ENCODE assay signal across 8 cellular contexts in the genomic region with DNA sequence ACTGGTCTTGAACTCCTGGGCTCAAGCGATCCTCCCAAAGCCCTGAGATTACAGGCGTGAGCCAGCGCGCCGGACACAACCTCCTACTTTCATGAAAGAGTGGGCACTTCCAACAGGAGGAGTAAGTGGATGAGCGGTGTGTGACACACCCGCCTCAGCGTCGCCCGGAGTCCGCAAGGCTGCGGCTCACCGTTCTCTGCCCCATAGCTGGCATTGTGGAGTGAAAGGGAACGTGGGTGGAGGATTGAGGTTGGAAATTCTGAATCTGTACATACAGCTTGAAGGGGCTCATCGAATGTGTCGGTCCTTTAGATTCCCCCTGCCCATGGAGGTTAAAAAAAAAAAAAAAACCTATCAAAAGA. TPM values are rescaled to one million over a fixed set of nuclear protein-coding genes. Genes with fewer than 3 reads are reported as not detected.
A peak's percentile ranks its signal among the peaks of the same experiment; 100 is the strongest.
DNase-seq lines count a peak whose midpoint lies in the region; ATAC-seq and TF ChIP-seq lines count a peak whose summit lies in the region.

No MANE protein-coding gene starts in this region.

- H3K9ac ChIP-seq in duodenal mucosa (ENCODE audit: low read depth in 1 of 2, low read length in 2 of 2) (peak overlapping the region; percentile 68 to 86), mucosa of rectum (ENCODE audit: low read depth in 1 of 2, low read length in 2 of 2) (peak overlapping the region; percentile 74 to 79)

- POLR2A ChIA-PET in activated B cell treated with CpG ODN at 0.5 μM for 24 hours (lab: Charles Lee) = interaction anchor here (0.6 to 1.4 kb wide), 11 partner anchors 14 to 205 kb away, joined by 3 to 17 read pairs (median 4); no protein-coding TSS in a partner anchor

- ATAC-seq in HG03342 (IDR thresholded peaks at IDR 0.05; ENCODE audit: unreplicated experiment) (peak; percentile 3), activated B cell treated with CpG ODN at 0.5 μM for 24 hours (ENCODE audit: low read depth) (peak; percentile 36)
- ATAC-seq in stimulated activated memory B cell treated with anti-CD40 and anti-IgM and Interleukin-4, amounts not matched to agents 10 μg/mL and 1 μg/mL and 100 μg/mL, for 72 hours = peak; percentile 63

- H3K36me3 ChIP-seq in duodenal mucosa (ENCODE audit: control insufficient read depth in 1 of 2, insufficient read depth in 2 of 2, low read length in 2 of 2) (no peaks in the 10 kb centered on the region), mucosa of rectum (ENCODE audit: control insufficient read depth in 2 of 2, insufficient read depth in 2 of 2, low read length in 2 of 2) (no peaks in the 10 kb centered on the region)

- H3K27ac ChIP-seq in duodenal mucosa (ENCODE audit: low read depth, low read length) (peak overlapping the region; percentile 61), mucosa of rectum (ENCODE audit: low read depth in 2 of 2, low read length in 2 of 2) (peak overlapping the region; percentile 82 to 84)

- H3K36me3 Mint-ChIP-seq in activated B cell treated with CpG ODN at 0.5 μM for 24 hours (ENCODE audit: low read depth) = no peaks in the 10 kb centered on the region
- peaks cover 4% of the 10 kb centered on the region for H3K36me3 Mint-ChIP-seq in stimulated activated memory B cell treated with anti-CD40 and anti-IgM and Interleukin-4, amounts not matched to agents 10 μg/mL and 1 μg/mL and 100 μg/mL, for 72 hours

- CTCF ChIA-PET in activated B cell treated with CpG ODN at 0.5 μM for 24 hours (lab: Charles Lee) = interaction anchor here (0.8 to 1.7 kb wide), 4 partner anchors 13 to 97 kb away, joined by 3 to 11 read pairs (median 5); no protein-coding TSS in a partner anchor

- peak overlapping the region; percentile 82 for H3K4me3 ChIP-seq in duodenal mucosa (ENCODE audit: low read depth in 1 of 2, low read length in 2 of 2)
- peak overlapping the region; percentile 79 to 85 for H3K4me3 ChIP-seq in mucosa of rectum (ENCODE audit: low read length in 2 of 2)

- H3K9me3 ChIP-seq in duodenal mucosa (ENCODE audit: control insufficient read depth in 1 of 2, low read length in 2 of 2) = no peaks in the 10 kb centered on the region
- H3K9me3 ChIP-seq in mucosa of rectum (ENCODE audit: control insufficient read depth in 2 of 2, low read length in 2 of 2) = no peaks in the 10 kb centered on the region

- peak overlapping the region; percentile 91 for H3K4me3 Mint-ChIP-seq in activated B cell treated with CpG ODN at 0.5 μM for 24 hours
- peak overlapping the region; percentile 93 for H3K4me3 Mint-ChIP-seq in stimulated activated memory B cell treated with anti-CD40 and anti-IgM and Interleukin-4, amounts not matched to agents 10 μg/mL and 1 μg/mL and 100 μg/mL, for 72 hours

- peak overlapping the region; percentile 82 for H3K27ac Mint-ChIP-seq in activated B cell treated with CpG ODN at 0.5 μM for 24 hours
- H3K27ac Mint-ChIP-seq in stimulated activated memory B cell treated with anti-CD40 and anti-IgM and Interleukin-4, amounts not matched to agents 10 μg/mL and 1 μg/mL and 100 μg/mL, for 72 hours = peak overlapping the region; percentile 89

- H3K27me3 ChIP-seq in duodenal mucosa (ENCODE audit: control insufficient read depth in 1 of 2, insufficient read depth in 2 of 2, low read length in 2 of 2) (no peaks in the 10 kb centered on the region), mucosa of rectum (ENCODE audit: control insufficient read depth in 2 of 2, insufficient read depth in 2 of 2, low read length in 2 of 2) (no peaks in the 10 kb centered on the region)

- H3K9me3 Mint-ChIP-seq in activated B cell treated with CpG ODN at 0.5 μM for 24 hours = no peaks in the 10 kb centered on the region
- H3K9me3 Mint-ChIP-seq in stimulated activated memory B cell treated with anti-CD40 and anti-IgM and Interleukin-4, amounts not matched to agents 10 μg/mL and 1 μg/mL and 100 μg/mL, for 72 hours = no peaks in the 10 kb centered on the region

- DNase-seq in activated gamma-delta T cell treated with anti-CD3 and anti-CD28 coated beads, Interleukin-2, amount 50 U/mL, for 16 hours (ENCODE audit: low read depth) = peak; percentile 25
- DNase-seq in activated gamma-delta T cell (lab: John Stamatoyannopoulos, UW) (no peak), activated B cell treated with CpG ODN at 0.5 μM for 24 hours (no peak), SK-N-DZ (ENCODE audit: low spot score) (no peak)

- H3K4me1 ChIP-seq in duodenal mucosa (ENCODE audit: control insufficient read depth in 1 of 2, insufficient read depth in 2 of 2, low read length in 2 of 2) (peaks cover 40 to 41% of the 10 kb centered on the region in 2 donors), mucosa of rectum (ENCODE audit: control insufficient read depth in 2 of 2, insufficient read depth in 2 of 2, low read length in 2 of 2) (peaks cover 25 to 30% of the 10 kb centered on the region in 2 donors)

- peaks cover 12% of the 10 kb centered on the region for H3K4me1 Mint-ChIP-seq in activated B cell treated with CpG ODN at 0.5 μM for 24 hours
- H3K4me1 Mint-ChIP-seq in stimulated activated memory B cell treated with anti-CD40 and anti-IgM and Interleukin-4, amounts not matched to agents 10 μg/mL and 1 μg/mL and 100 μg/mL, for 72 hours = peaks cover 27% of the 10 kb centered on the region

- intact Hi-C loops in activated B cell treated with CpG ODN at 0.5 μM for 24 hours (cut with micrococcal nuclease) = loop anchor here (1.0 to 10.0 kb wide), 5 partner anchors 13 to 257 kb away; no protein-coding TSS in a partner anchor

- H3K27me3 Mint-ChIP-seq in activated B cell treated with CpG ODN at 0.5 μM for 24 hours = peaks cover 2% of the 10 kb centered on the region
- H3K27me3 Mint-ChIP-seq in stimulated activated memory B cell treated with anti-CD40 and anti-IgM and Interleukin-4, amounts not matched to agents 10 μg/mL and 1 μg/mL and 100 μg/mL, for 72 hours = no peaks in the 10 kb centered on the region

- no peak for TF ChIP-seq CTCF in activated B cell treated with CpG ODN at 0.5 μM for 24 hours (IDR thresholded peaks at IDR 0.05)

RNA-seq across cellular contexts. Expression of a gene that starts 0.5 kb away (rescaled TPM):
- total RNA-seq in activated B cell treated with CpG ODN at 0.5 μM for 24 hours = 8.5 and 10.3 TPM in 2 replicates
- polyA plus RNA-seq in SK-N-DZ (2014; cell fraction: cytosol; rRNA removed) = 94.0 and 107 TPM in 2 replicates
- 19.5 and 26.8 TPM in 2 replicates for polyA plus RNA-seq in SK-N-DZ (2014; cell fraction: nucleus; rRNA removed)

RNA-seq across cellular contexts. Expression of a gene that starts 46.3 kb away (rescaled TPM):
- total RNA-seq in activated B cell treated with CpG ODN at 0.5 μM for 24 hours = 18.9 and 20.7 TPM in 2 replicates
- 34.6 and 36.3 TPM in 2 replicates for polyA plus RNA-seq in SK-N-DZ (2014; cell fraction: cytosol; rRNA removed)
- polyA plus RNA-seq in SK-N-DZ (2014; cell fraction: nucleus; rRNA removed) = 16.0 and 16.4 TPM in 2 replicates

RNA-seq across cellular contexts. Expression of a gene that starts 51.2 kb away (rescaled TPM):
- not detected in 2 replicates for total RNA-seq in activated B cell treated with CpG ODN at 0.5 μM for 24 hours
- polyA plus RNA-seq in SK-N-DZ (2014; cell fraction: cytosol; rRNA removed) = 0.12 and 0.75 TPM in 2 replicates
- polyA plus RNA-seq in SK-N-DZ (2014; cell fraction: nucleus; rRNA removed) = 1.2 TPM in 1 of 2 replicates, not detected in the other

RNA-seq across cellular contexts. Expression of a gene that starts 51.3 kb away (rescaled TPM):
- total RNA-seq in activated B cell treated with CpG ODN at 0.5 μM for 24 hours = not detected in 2 replicates
- polyA plus RNA-seq in SK-N-DZ (2014; cell fraction: cytosol; rRNA removed) = not detected in 2 replicates
- polyA plus RNA-seq in SK-N-DZ (2014; cell fraction: nucleus; rRNA removed) = not detected in 2 replicates

Comparison
In these comparisons a context has a peak if more than half of its experiments do, and no peak if none do; other contexts are left out.
1. ATAC-seq: peak in every context shown above with its lines; median percentile 63 in stimulated activated memory B cell treated with anti-CD40 and anti-IgM and Interleukin-4, amounts not matched to agents 10 μg/mL and 1 μg/mL and 100 μg/mL, for 72 hours; 36 in activated B cell treated with CpG ODN at 0.5 μM for 24 hours; 3 in HG03342.